Comparison of ENCODE assay signal across 28 cellular contexts in genomic region chr19:3961007-3961406, GRCh38. TPM values are rescaled to one million over a fixed set of nuclear protein-coding genes. Genes with fewer than 3 reads are reported as not detected.
"Had no signal": no experiment of that assay in that cellular context is flagged by ENCODE, and none has a peak within 500 bp of the region (broad histone marks: within the 10 kb centered on the region; RNA-seq: fewer than 3 reads in every experiment).

No MANE protein-coding gene starts in this region.

- H3K4me3 ChIP-seq: body of pancreas, ovary, testis, transverse colon had no signal

- H3K36me3 Mint-ChIP-seq: activated naive CD8-positive, alpha-beta T cell; naive B cell had no signal

- H3K4me3 Mint-ChIP-seq: activated naive CD8-positive, alpha-beta T cell; activated T-cell treated with anti-CD3 and anti-CD28 coated beads, Interleukin-2, amount 50 U/mL, for 72 hours; effector memory CD8-positive, alpha-beta T cell; mesothelial cell of epicardium; naive B cell; nephron progenitor cell had no signal

- H3K9me3 Mint-ChIP-seq: activated T-cell treated with anti-CD3 and anti-CD28 coated beads, Interleukin-2, amount 50 U/mL, for 72 hours; effector memory CD8-positive, alpha-beta T cell; mesothelial cell of epicardium; naive B cell; nephron progenitor cell had no signal

- H3K27me3 Mint-ChIP-seq: activated naive CD8-positive, alpha-beta T cell; effector memory CD8-positive, alpha-beta T cell; naive B cell; progenitor cell of endocrine pancreas had no signal

- DNase-seq: activated CD4-positive, alpha-beta T cell treated with anti-CD3 and anti-CD28 coated beads for 4 hours; activated CD4-positive, alpha-beta T cell treated with anti-CD3 and anti-CD28 coated beads, Interleukin-2, amount 50 U/mL, for 4 hours; activated naive CD4-positive, alpha-beta T cell treated with Interleukin-2 at 50 U/mL for 16 hours; activated T-cell treated with anti-CD3 and anti-CD28 coated beads for 4 hours; activated T-cell treated with anti-CD3 and anti-CD28 coated beads, Interleukin-2, amount 50 U/mL, for 72 hours; anterior cingulate cortex; body of pancreas; cortex of kidney; effector memory CD8-positive, alpha-beta T cell; foreskin fibroblast; mammary epithelial cell; naive B cell; nephron progenitor cell; retina; stimulated activated CD4-positive, alpha-beta T cell treated with anti-CD3 and anti-CD28 coated beads, Interleukin-2, amount 100 ng/mL, for 48 hours; stimulated activated naive CD4-positive, alpha-beta T cell treated with Interleukin-2 at 50 U/mL for 16 hours; testis; transverse colon had no signal

- H3K36me3 ChIP-seq: ovary had no signal

- H3K4me1 Mint-ChIP-seq: nephron progenitor cell had no signal

- H3K27me3 ChIP-seq: body of pancreas, ovary, testis, transverse colon had no signal

- H3K27ac ChIP-seq: body of pancreas, ovary, testis, transverse colon, VCaP had no signal

- H3K27ac Mint-ChIP-seq: activated naive CD8-positive, alpha-beta T cell; activated T-cell treated with anti-CD3 and anti-CD28 coated beads, Interleukin-2, amount 50 U/mL, for 72 hours; effector memory CD8-positive, alpha-beta T cell; mesothelial cell of epicardium; naive B cell; nephron progenitor cell; progenitor cell of endocrine pancreas had no signal

- ATAC-seq: activated T-cell treated with anti-CD3 and anti-CD28 coated beads, Interleukin-2, amount 50 U/mL, for 72 hours; body of pancreas; effector memory CD8-positive, alpha-beta T cell had no signal

- H3K9me3 ChIP-seq: body of pancreas, ovary, testis, transverse colon had no signal

RNA-seq across cellular contexts. Expression of gene NMRK2, which starts 28.1 kb away (rescaled TPM):
- total RNA-seq: activated T-cell treated with anti-CD3 and anti-CD28 coated beads, Interleukin-2, amount 50 U/mL, for 72 hours; body of pancreas; chondrocyte; endothelial cell of umbilical vein; glomerular endothelial cell; liver; mammary epithelial cell; mesothelial cell of epicardium; T-helper 1 cell treated with Interleukin-12 subunit alpha and Interleukin-12 subunit beta and Interleukin-4 antibody, amounts not matched to agents 30 ng/mL and 1 ng/mL, for 36 hours had no signal
- polyA plus RNA-seq: endothelial cell of umbilical vein, mammary epithelial cell had no signal
